ENCODE assay signal across 8 cellular contexts in genomic region chrX:71181910-71182799, GRCh38. TPM values are rescaled to one million over a fixed set of nuclear protein-coding genes. Genes with fewer than 3 reads are reported as not detected.
DNase-seq lines count a peak whose midpoint lies in the region; ATAC-seq, FAIRE-seq and TF ChIP-seq lines count a peak whose summit lies in the region.

No MANE protein-coding gene starts in this region.

- peaks cover 9% of the 10 kb centered on the region for H3K36me3 Mint-ChIP-seq in Caco-2 (ENCODE audit: insufficient read depth, unreplicated experiment)

- H3K4me3 Mint-ChIP-seq in Caco-2 (ENCODE audit: unreplicated experiment): peak overlapping the region; percentile 76

- H4K20me1 ChIP-seq in OCI-LY7 (ENCODE audit: insufficient read depth, low read length): no peaks in the 10 kb centered on the region

- no peaks in the 10 kb centered on the region for H3K9me2 ChIP-seq in OCI-LY7 (ENCODE audit: insufficient read depth, low read length)

- peak overlapping the region; percentile 81 for H3K4me2 ChIP-seq in OCI-LY7 (ENCODE audit: low read length)

- peak overlapping the region; percentile 96 for H3K27ac Mint-ChIP-seq in Caco-2 (ENCODE audit: unreplicated experiment)

- H3K4me1 Mint-ChIP-seq in Caco-2 (ENCODE audit: low read depth, unreplicated experiment): peaks cover 17% of the 10 kb centered on the region

- peak overlapping the region; percentile 32 for H3K4me3 ChIP-seq in Caco-2 (ENCODE audit: low read depth, low read length)
- H3K4me3 ChIP-seq in OCI-LY7 (ENCODE audit: low read depth, low read length, poor library complexity, severe bottlenecking): peak overlapping the region; percentile 66
- peak overlapping the region; percentile 60 for H3K4me3 ChIP-seq in mononuclear cell (ENCODE audit: low read length)

- no peaks in the 10 kb centered on the region for H3K9me3 ChIP-seq in Caco-2
- H3K9me3 ChIP-seq in OCI-LY7 (ENCODE audit: low read length): no peaks in the 10 kb centered on the region
- no peaks in the 10 kb centered on the region for H3K9me3 ChIP-seq in mononuclear cell (ENCODE audit: low read depth, low read length)

- peak overlapping the region; percentile 85; the same call in 1 of the 2 replicates for H2AFZ ChIP-seq in OCI-LY7 (ENCODE audit: low read length)

- BruUV-seq in Caco-2 (replicated peaks; lab: Mats Ljungman, UMichigan): TSS peak; percentile 89
- BruUV-seq in OCI-LY7 (replicated peaks; lab: Mats Ljungman, UMichigan): TSS peak; percentile 65

- CTCF ChIA-PET in Caco-2 (lab: Charles Lee): interaction anchor here (0.5 to 1.5 kb wide), 5 partner anchors 101 to 700 kb away, joined by 3 to 5 read pairs (median 4); partner anchors contain the start of genes NONO and TAF1
- CTCF ChIA-PET in OCI-LY7 (lab: Charles Lee; ENCODE audit: unreplicated experiment): interaction anchor here (1.1 to 1.6 kb wide), 2 partner anchors 15 to 17 kb away, joined by 3 to 4 read pairs; no protein-coding TSS in a partner anchor

- H3K27me3 ChIP-seq in Caco-2 (replicated peaks; ENCODE audit: control insufficient read depth, insufficient read depth, low read length) (no peaks in the 10 kb centered on the region), mononuclear cell (ENCODE audit: insufficient read depth, low read length) (no peaks in the 10 kb centered on the region)

- peaks cover 47% of the 10 kb centered on the region for H3K4me1 ChIP-seq in Caco-2
- peaks cover 26% of the 10 kb centered on the region for H3K4me1 ChIP-seq in OCI-LY7 (ENCODE audit: insufficient read depth, low read length, poor library complexity, severe bottlenecking)
- peaks cover 13% of the 10 kb centered on the region for H3K4me1 ChIP-seq in mononuclear cell (ENCODE audit: insufficient read depth, low read length)

- no peaks in the 10 kb centered on the region for H3K9me3 Mint-ChIP-seq in Caco-2 (ENCODE audit: unreplicated experiment)

- peak; percentile 96 for FAIRE-seq in HTR-8/SVneo (lab: Jason Lieb, UNC)

- peak; percentile 90 to 95 for DNase-seq in Caco-2
- peak; percentile 99 for DNase-seq in HTR-8/SVneo (ENCODE audit: insufficient read length, low spot score)
- DNase-seq in OCI-LY7 (ENCODE audit: low spot score): peak; percentile 90
- peak; percentile 67 for DNase-seq in activated T-cell treated with anti-CD3 and anti-CD28 coated beads for 48 hours (ENCODE audit: low read depth)
- DNase-seq in epithelial cell of prostate (ENCODE audit: low read depth, low spot score): peak; percentile 75
- peak; percentile 51 to 67 for DNase-seq in stimulated activated CD8-positive, alpha-beta memory T cell treated with anti-CD3 and anti-CD28 coated beads, Interleukin-2, amount 100 ng/mL, for 48 hours (ENCODE audit: low read depth in 2 of 2)

- no peaks in the 10 kb centered on the region for H3K27me3 Mint-ChIP-seq in Caco-2 (ENCODE audit: insufficient read depth, unreplicated experiment)

- POLR2A ChIA-PET in Caco-2 (lab: Charles Lee): interaction anchor here (0.5 to 3.5 kb wide), 12 partner anchors 9 to 208 kb away, joined by 3 to 34 read pairs (median 4); partner anchors contain the start of genes GJB1, NONO and TAF1
- POLR2A ChIA-PET in OCI-LY7 (lab: Charles Lee): interaction anchor here (0.5 to 3.9 kb wide), 12 partner anchors 10 to 1469 kb away, joined by 3 to 46 read pairs (median 4); partner anchors contain the start of genes NONO, TAF1 and ZMYM3

- H3K36me3 ChIP-seq in Caco-2 (ENCODE audit: control insufficient read depth, insufficient read depth, low read length) (no peaks in the 10 kb centered on the region), OCI-LY7 (ENCODE audit: insufficient read depth, low read length) (peaks cover 38% of the 10 kb centered on the region)

- ATAC-seq in GM21381 (IDR thresholded peaks at IDR 0.05; ENCODE audit: unreplicated experiment): peak; percentile 86

- H3K79me2 ChIP-seq in OCI-LY7 (ENCODE audit: insufficient read depth, low read depth, low read length): no peaks in the 10 kb centered on the region

- H3K27ac ChIP-seq in OCI-LY7 (ENCODE audit: low read depth, low read length, poor library complexity, severe bottlenecking) (peak overlapping the region; percentile 93), epithelial cell of prostate (no peak overlapping the region)

- TF ChIP-seq CTCF in Caco-2 (IDR thresholded peaks at IDR 0.05; ENCODE audit: insufficient read depth in 1 of 2, low read depth in 1 of 2, low read length in 1 of 2, severe bottlenecking in 1 of 2, unreplicated experiment in 1 of 2): no peak
- TF ChIP-seq CTCF in OCI-LY7 (conservative IDR thresholded peaks at IDR 0.05; ENCODE audit: low read length): no peak

- intact Hi-C loops in Caco-2 (cut with micrococcal nuclease; ENCODE audit: unreplicated experiment) (loop anchor here (2.0 kb wide), 2 partner anchors 101 to 185 kb away; partner anchors contain the start of genes NONO and TAF1), OCI-LY7 (cut with micrococcal nuclease; ENCODE audit: unreplicated experiment) (loop anchor here (1.0 to 2.0 kb wide), 2 partner anchors 15 to 114 kb away; partner anchors contain the start of gene SNX12)

RNA-seq across cellular contexts. Expression of gene NLGN3, which starts 37.5 kb away (rescaled TPM):
- total RNA-seq in Caco-2 (2022) (0.61 and 0.67 TPM in 2 replicates), OCI-LY7 (2022) (1.3 and 1.7 TPM in 2 replicates), mononuclear cell (2.6 TPM)
- total RNA-seq in OCI-LY7 (2014; rRNA removed; shearing (Covaris generic)): 0.51 and 0.57 TPM in 2 replicates

RNA-seq across cellular contexts. Expression of gene GJB1, which starts 40.9 kb away (rescaled TPM):
- total RNA-seq in Caco-2 (2022) (35.7 and 37.6 TPM in 2 replicates), OCI-LY7 (2022) (not detected in 2 replicates), mononuclear cell (not detected)
- not detected in 2 replicates for total RNA-seq in OCI-LY7 (2014; rRNA removed; shearing (Covaris generic))

Comparison
In these comparisons a context has a peak if more than half of its experiments do, and no peak if none do; other contexts are left out.
1. RNA of gene GJB1, which starts 40.9 kb away (total RNA-seq): 35.7 to 37.6 TPM in Caco-2; not detected in OCI-LY7 and not detected in mononuclear cell (single experiment); every median in the first group is over 10 times any median in the second.
2. Peak in every context shown above with its lines, with median percentiles within 50 percentile points of each other: DNase-seq and H3K4me3 ChIP-seq.